8 cellular contexts compared by ENCODE assay signal in the genomic region with DNA sequence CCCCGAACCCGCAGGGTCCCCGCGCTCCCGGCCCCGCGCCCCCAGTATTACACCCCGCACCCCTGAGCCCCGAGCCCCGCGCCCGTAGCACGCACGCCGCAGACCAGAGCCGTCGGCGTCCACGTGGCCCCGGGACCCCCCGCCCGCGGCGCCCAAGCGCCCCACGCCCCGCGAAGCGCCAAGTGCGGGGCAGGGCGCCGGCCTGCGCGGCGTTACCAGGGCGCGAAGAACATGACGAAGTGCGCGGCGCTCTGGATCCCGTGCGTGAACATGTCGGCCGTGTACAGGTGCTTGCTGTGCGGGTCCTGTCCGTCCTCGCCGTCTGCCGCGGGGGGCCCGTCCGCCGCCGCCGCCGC. TPM values are rescaled to one million over a fixed set of nuclear protein-coding genes. Genes with fewer than 3 reads are reported as not detected.
DNase-seq lines count a peak whose midpoint lies in the region; ATAC-seq and TF ChIP-seq lines count a peak whose summit lies in the region.

No MANE protein-coding gene starts in this region.

- no peak overlapping the region for H2AK5ac ChIP-seq in trophoblast cell (ENCODE audit: low read length)

- H3K4me1 ChIP-seq in HUES6 (ENCODE audit: control insufficient read depth, insufficient read depth, low read length) (peaks cover 15% of the 10 kb centered on the region), trophoblast cell (ENCODE audit: control insufficient read depth in 1 of 2, insufficient read depth in 2 of 2, low read length in 2 of 2) (peaks cover 6 to 7% of the 10 kb centered on the region in 2 experiments)

- peak overlapping the region; percentile 70 for H3K4ac ChIP-seq in trophoblast cell (ENCODE audit: low read depth, low read length)

- no peak overlapping the region for H2BK5ac ChIP-seq in trophoblast cell (ENCODE audit: low read depth, low read length, poor library complexity)

- H3K4me3 ChIP-seq in AG04449 (ENCODE audit: low read depth, low read length) (peak overlapping the region; percentile 78), HUES6 (ENCODE audit: low read depth, low read length) (peak overlapping the region; percentile 96), epithelial cell of proximal tubule (ENCODE audit: low read depth, low read length) (peak overlapping the region; percentile 80), trophoblast cell (ENCODE audit: low read depth, low read length) (peak overlapping the region; percentile 88)

- no CpG with 5 or more reads among the region's 57 CpGs for WGBS in trophoblast cell (ENCODE audit: extremely low coverage, insufficient coverage, insufficient read length)

- peak overlapping the region; percentile 82 for H4K91ac ChIP-seq in trophoblast cell (ENCODE audit: low read depth, low read length)

- POLR2A ChIA-PET in AG04449 (lab: Yijun Ruan, JAX): interaction anchor here (0.8 kb wide), 1 partner anchor 82 kb away, joined by 3 read pairs; no protein-coding TSS in a partner anchor

- H2BK12ac ChIP-seq in trophoblast cell (ENCODE audit: low read length): no peak overlapping the region

- H3K4me2 ChIP-seq in trophoblast cell (ENCODE audit: low read length): peak overlapping the region; percentile 90

- H3K36me3 ChIP-seq in HUES6 (ENCODE audit: control insufficient read depth, insufficient read depth, low read length) (peaks cover 5% of the 10 kb centered on the region), trophoblast cell (ENCODE audit: control insufficient read depth in 1 of 2, insufficient read depth in 2 of 2, low read length in 2 of 2) (peaks cover 3 to 4% of the 10 kb centered on the region in 2 experiments)

- no peak overlapping the region for H3K27ac ChIP-seq in HUES6 (ENCODE audit: low read depth, low read length)
- H3K27ac ChIP-seq in trophoblast cell (ENCODE audit: low read depth, low read length): peak overlapping the region; percentile 48

- peak overlapping the region; percentile 91 for H3K14ac ChIP-seq in trophoblast cell (ENCODE audit: low read length)

- H3K23ac ChIP-seq in trophoblast cell (ENCODE audit: low read length): no peak overlapping the region

- H3K27me3 ChIP-seq in HUES6 (ENCODE audit: control insufficient read depth, insufficient read depth, low read length) (peaks cover 42% of the 10 kb centered on the region), trophoblast cell (ENCODE audit: insufficient read depth, low read length) (no peaks in the 10 kb centered on the region)

- CTCF ChIA-PET in AG04449 (lab: Yijun Ruan, JAX): interaction anchor here (2.9 kb wide), 1 partner anchor 149 kb away, joined by 12 read pairs; no protein-coding TSS in a partner anchor

- peaks cover 11% of the 10 kb centered on the region for H3K79me1 ChIP-seq in trophoblast cell (ENCODE audit: low read length)

- no peaks in the 10 kb centered on the region for H3K9me3 ChIP-seq in HUES6 (ENCODE audit: control insufficient read depth, insufficient read depth, low read depth, low read length)
- peaks cover 1% of the 10 kb centered on the region for H3K9me3 ChIP-seq in trophoblast cell (ENCODE audit: insufficient read depth, low read depth, low read length)

- peak overlapping the region; percentile 30 for H2AFZ ChIP-seq in trophoblast cell (ENCODE audit: insufficient read depth, low read length, poor library complexity)

- H3K18ac ChIP-seq in trophoblast cell (ENCODE audit: low read length): peak overlapping the region; percentile 86

- TF ChIP-seq CTCF in AG04449 (IDR thresholded peaks at IDR 0.05; ENCODE audit: insufficient read depth, low read length, missing control alignments) (no peak), epithelial cell of proximal tubule (conservative IDR thresholded peaks at IDR 0.05; ENCODE audit: low read depth, low read length) (no peak)

- H4K8ac ChIP-seq in trophoblast cell (ENCODE audit: low read depth, low read length): peak overlapping the region; percentile 71

- DNase-seq in AG04449 (ENCODE audit: low read depth, low spot score) (no peak), epithelial cell of proximal tubule (ENCODE audit: low read depth) (no peak), trophoblast cell (peak in 1 of 2 donors; percentile 13), GF-D8 (lab: John Stamatoyannopoulos, UW) (no peak), DMS 273 (lab: John Stamatoyannopoulos, UW; ENCODE audit: unreplicated experiment) (no peak)

- H2BK120ac ChIP-seq in trophoblast cell (ENCODE audit: insufficient read depth, low read length, poor library complexity): no peak overlapping the region

- ATAC-seq in GM19395 (IDR thresholded peaks at IDR 0.05; ENCODE audit: unreplicated experiment) (peak; percentile 19), HG03378 (IDR thresholded peaks at IDR 0.05; ENCODE audit: unreplicated experiment) (no peak)

- peaks cover 12% of the 10 kb centered on the region for H3K79me2 ChIP-seq in trophoblast cell (ENCODE audit: control insufficient read depth, insufficient read depth, low read length, poor library complexity)

- peak overlapping the region; percentile 58 for H4K12ac ChIP-seq in trophoblast cell (ENCODE audit: low read depth, low read length)

- H3K9ac ChIP-seq in HUES6 (ENCODE audit: low read length) (peak overlapping the region; percentile 75), trophoblast cell (ENCODE audit: low read length) (peak overlapping the region; percentile 73)

RNA-seq across cellular contexts. Expression of a gene that starts 0.3 kb away (rescaled TPM):
- 317 and 323 TPM in 2 replicates for total RNA-seq in epithelial cell of proximal tubule
- polyA plus RNA-seq in trophoblast cell (2013): 163 and 167 TPM in 2 replicates
